ENCODE assay signal across 10 cellular contexts in the genomic region with DNA sequence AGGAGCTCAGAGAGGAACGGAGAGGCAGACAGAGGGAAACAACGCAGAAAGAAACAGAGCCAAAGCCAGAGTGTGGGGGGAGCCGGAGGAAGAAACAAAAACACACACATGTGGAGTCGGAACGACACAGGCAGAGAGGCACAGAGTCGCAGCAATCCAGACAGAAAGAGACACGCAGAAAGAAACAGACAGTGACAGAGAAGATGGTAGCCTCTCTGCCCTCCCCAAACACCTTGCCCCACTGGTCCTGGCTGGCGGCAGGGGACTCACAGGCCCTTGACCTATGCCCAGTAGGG. TPM values are rescaled to one million over a fixed set of nuclear protein-coding genes. Genes with fewer than 3 reads are reported as not detected.
A peak's percentile ranks its signal among the peaks of the same experiment; 100 is the strongest.
DNase-seq lines count a peak whose midpoint lies in the region; ATAC-seq and TF ChIP-seq lines count a peak whose summit lies in the region.
"Had no signal": no experiment of that assay in that cellular context is flagged by ENCODE, and none has a peak within 500 bp of the region (broad histone marks: within the 10 kb centered on the region; RNA-seq: fewer than 3 reads in every experiment).

No MANE protein-coding gene starts in this region.

- H2AFZ ChIP-seq in DND-41 (ENCODE audit: low read depth, low read length) = no peak overlapping the region
- H2AFZ ChIP-seq in OCI-LY3 (ENCODE audit: low read depth, low read length) = no peak overlapping the region

- intact Hi-C loops in sigmoid colon (cut with DNase I) = loop anchor here (2.0 to 5.0 kb wide), 3 partner anchors 57 to 163 kb away; a partner anchor contains a TSS

- no peak for TF ChIP-seq EP300 in sigmoid colon (IDR thresholded peaks at IDR 0.05)

- ATAC-seq in DND-41 (ENCODE audit: insufficient read depth, low read depth) (no peak), HG03175 (IDR thresholded peaks at IDR 0.05; ENCODE audit: unreplicated experiment) (no peak)
- ATAC-seq: left lung had no signal

- 79 to 80% methylated on average over 8 of the region's 8 CpGs for WGBS in sigmoid colon, 2 donors

- H3K4me2 ChIP-seq in DND-41 (ENCODE audit: insufficient read depth, low read length) = peak overlapping the region; percentile 88
- H3K4me2 ChIP-seq in OCI-LY3 (ENCODE audit: low read length) = peak overlapping the region; percentile 79

- peaks cover 63% of the 10 kb centered on the region for H3K36me3 ChIP-seq in DND-41 (ENCODE audit: insufficient read depth, low read length)
- peaks cover 59% of the 10 kb centered on the region for H3K36me3 ChIP-seq in OCI-LY3 (replicated peaks; ENCODE audit: low read depth, low read length)
- peaks cover 18 to 54% (median 32%) of the 10 kb centered on the region in 4 donors for H3K36me3 ChIP-seq in sigmoid colon

- TF ChIP-seq CTCF in DND-41 (IDR thresholded peaks at IDR 0.05; ENCODE audit: borderline replicate concordance, extremely low read depth, low read length, poor library complexity, severe bottlenecking) (no peak), OCI-LY3 (IDR thresholded peaks at IDR 0.05; ENCODE audit: low read depth, low read length) (no peak), epithelial cell of proximal tubule (conservative IDR thresholded peaks at IDR 0.05; ENCODE audit: low read depth, low read length) (no peak), sigmoid colon (IDR thresholded peaks at IDR 0.05) (no peak)

- DNase-seq in DND-41 (no peak), epithelial cell of proximal tubule (ENCODE audit: low read depth) (no peak), sigmoid colon (no peak), A172 (ENCODE audit: low spot score) (no peak), NCI-H69 (lab: John Stamatoyannopoulos, UW) (no peak), ecto neural progenitor cell (ENCODE audit: low spot score) (no peak)
- DNase-seq: NCI-H748 treated with DMSO at 0.1 percent for 48 hours had no signal

- H3K4me1 ChIP-seq in DND-41 (ENCODE audit: insufficient read depth, low read length) (peaks cover 29% of the 10 kb centered on the region), OCI-LY3 (ENCODE audit: low read length) (peaks cover 25% of the 10 kb centered on the region), sigmoid colon (peaks cover 0 to 45% (median 36%) of the 10 kb centered on the region in 4 donors)

- peak overlapping the region; percentile 92; the same call in 1 of the 2 replicates for H3K9ac ChIP-seq in DND-41 (ENCODE audit: low read depth, low read length)
- H3K9ac ChIP-seq in OCI-LY3 (ENCODE audit: low read length) = no peak overlapping the region

- H3K27ac ChIP-seq in DND-41 (ENCODE audit: low read length) = peak overlapping the region; percentile 18; the same call in 1 of the 2 replicates
- H3K27ac ChIP-seq in OCI-LY3 (ENCODE audit: low read length) = no peak overlapping the region
- peak overlapping the region in 2 of 4 donors; percentile 77 to 81 for H3K27ac ChIP-seq in sigmoid colon
- H3K27ac ChIP-seq: left lung had no signal

- peaks cover 16% of the 10 kb centered on the region for H4K20me1 ChIP-seq in DND-41 (ENCODE audit: insufficient read depth, low read length)
- peaks cover 4% of the 10 kb centered on the region for H4K20me1 ChIP-seq in OCI-LY3 (ENCODE audit: insufficient read depth, low read length)

- H3K4me3 ChIP-seq in DND-41 (ENCODE audit: low read depth in 1 of 2, low read length in 2 of 2) (peak overlapping the region in 1 of 2 experiments; percentile 97; a peak in 2 of 4 replicates), OCI-LY3 (ENCODE audit: low read length) (peak overlapping the region; percentile 94; the same call in 1 of the 2 replicates), epithelial cell of proximal tubule (ENCODE audit: low read depth, low read length) (peak overlapping the region; percentile 98), sigmoid colon (peak overlapping the region; percentile 65 to 94 (median 80))

- H3K27me3 ChIP-seq in DND-41 (ENCODE audit: insufficient read depth, low read length, poor library complexity) (no peaks in the 10 kb centered on the region), OCI-LY3 (ENCODE audit: low read depth, low read length) (no peaks in the 10 kb centered on the region), sigmoid colon (no peaks in the 10 kb centered on the region)
- H3K27me3 ChIP-seq: left lung had no signal

- H3K79me2 ChIP-seq in DND-41 (ENCODE audit: insufficient read depth, low read length) (peaks cover 20% of the 10 kb centered on the region), OCI-LY3 (ENCODE audit: low read length) (peaks cover 23% of the 10 kb centered on the region)

- no peaks in the 10 kb centered on the region for H3K9me3 ChIP-seq in DND-41 (ENCODE audit: insufficient read depth, low read length, severe bottlenecking)
- no peaks in the 10 kb centered on the region for H3K9me3 ChIP-seq in OCI-LY3 (ENCODE audit: insufficient read depth, low read length)
- no peaks in the 10 kb centered on the region for H3K9me3 ChIP-seq in sigmoid colon
- H3K9me3 ChIP-seq: left lung had no signal

- no peak for TF ChIP-seq POLR2A in sigmoid colon (IDR thresholded peaks at IDR 0.05)

RNA-seq across cellular contexts. Expression of a gene that starts 1.7 kb away (rescaled TPM):
- 34.4 and 45.5 TPM in 2 replicates for total RNA-seq in epithelial cell of proximal tubule
- 10 to 100 TPM in 3 of 4 donors, 1 to 10 TPM in 1; 7.7 to 29.3 (median 22.8) TPM for total RNA-seq in sigmoid colon
- 10 to 100 TPM; 10.2 to 17.7 (median 14.3) TPM for polyA plus RNA-seq in sigmoid colon
- 23.6 and 37.7 TPM in 2 replicates for total RNA-seq in A172 (2014; rRNA removed; shearing (Covaris generic))

RNA-seq across cellular contexts. Expression of a gene that starts 21.3 kb away (rescaled TPM):
- total RNA-seq in epithelial cell of proximal tubule (0.87 and 2.5 TPM in 2 replicates), sigmoid colon (1 to 10 TPM in 2 of 4 donors, under 1 TPM in 2; 0.33 to 1.4 (median 0.72) TPM)
- 1 to 10 TPM in 1 of 3 donors, under 1 TPM in 2; under 0.01 to 2.5 (median under 0.01) TPM for polyA plus RNA-seq in sigmoid colon
- total RNA-seq in A172 (2014; rRNA removed; shearing (Covaris generic)) = 4.9 and 5.8 TPM in 2 replicates

RNA-seq across cellular contexts. Expression of a gene that starts 33.0 kb away (rescaled TPM):
- total RNA-seq in epithelial cell of proximal tubule (75.1 and 87.9 TPM in 2 replicates), sigmoid colon (100 to 1,000 TPM in 1 of 4 donors, 10 to 100 TPM in 3; 39.0 to 109 (median 58.7) TPM)
- 100 to 1,000 TPM in 1 of 3 donors, 10 to 100 TPM in 2; 77.9 to 142 (median 97.2) TPM for polyA plus RNA-seq in sigmoid colon
- total RNA-seq in A172 (2014; rRNA removed; shearing (Covaris generic)) = 64.1 and 73.4 TPM in 2 replicates

RNA-seq across cellular contexts. Expression of a gene that starts 48.7 kb away (rescaled TPM):
- total RNA-seq in epithelial cell of proximal tubule (26.3 and 33.4 TPM in 2 replicates), sigmoid colon (10 to 100 TPM in 3 of 4 donors, 1 to 10 TPM in 1; 6.4 to 33.0 (median 17.0) TPM)
- 10 to 100 TPM in 1 of 3 donors, 1 to 10 TPM in 2; 9.0 to 70.8 (median 9.7) TPM for polyA plus RNA-seq in sigmoid colon
- 16.9 and 17.5 TPM in 2 replicates for total RNA-seq in A172 (2014; rRNA removed; shearing (Covaris generic))
